ENCODE assay signal across 22 cellular contexts in genomic region chr16:73113326-73113720, GRCh38.
DNase-seq lines count a peak whose midpoint lies in the region; ATAC-seq and TF ChIP-seq lines count a peak whose summit lies in the region.
"Had no signal": no experiment of that assay in that cellular context is flagged by ENCODE, and none has a peak within 500 bp of the region (broad histone marks: within the 10 kb centered on the region; RNA-seq: fewer than 3 reads in every experiment).

No MANE protein-coding gene starts in this region.

- DNase-seq in CD1c-positive myeloid dendritic cell (ENCODE audit: extremely low spot score) (peak; percentile 84), IMR-90 (peak; percentile 25), fibroblast of peridontal ligament (ENCODE audit: extremely low read depth) (peak; percentile 39), osteoblast (ENCODE audit: insufficient read length, low spot score, missing footprints) (no peak), NCI-H2081 treated with DMSO at 0.1 percent for 48 hours (lab: John Stamatoyannopoulos, UW) (no peak), NCI-H2081 (lab: John Stamatoyannopoulos, UW) (no peak), NCI-H510A treated with DMSO at 0.1 percent for 48 hours (lab: John Stamatoyannopoulos, UW) (no peak)
- no peak for DNase-seq in stimulated activated naive CD8-positive, alpha-beta T cell treated with anti-CD3 and anti-CD28 coated beads, Interleukin-15, amount 100 ng/mL, for 72 hours
- DNase-seq: activated CD4-positive, alpha-beta T cell treated with anti-CD3 and anti-CD28 coated beads for 36 hours; activated naive CD4-positive, alpha-beta T cell; C1 segment of cervical spinal cord; dermis blood vessel endothelial cell; DMS79; NCI-H2029; NCI-H510A; SJCRH30; stimulated activated CD4-positive, alpha-beta T cell treated with anti-CD3 and anti-CD28 coated beads, Interleukin-1b, Interleukin-23, amount 100 ng/mL, for 48 hours; T1000; testis had no signal

- H3K36me3 ChIP-seq in IMR-90 (ENCODE audit: control insufficient read depth, insufficient read depth, low read length) = no peaks in the 10 kb centered on the region
- H3K36me3 ChIP-seq in osteoblast (ENCODE audit: insufficient read depth, low read length) = no peaks in the 10 kb centered on the region
- H3K36me3 ChIP-seq: ascending aorta, SJCRH30 had no signal

- no peaks in the 10 kb centered on the region for H4K20me1 ChIP-seq in IMR-90 (ENCODE audit: insufficient read depth, low read length)
- no peaks in the 10 kb centered on the region for H4K20me1 ChIP-seq in osteoblast (ENCODE audit: insufficient read depth, low read length)

- CTCF ChIA-PET in IMR-90 (lab: Yijun Ruan, JAX) = no interaction called here

- H3K9ac ChIP-seq in IMR-90 (ENCODE audit: low read depth, low read length) = no peak overlapping the region

- H2AFZ ChIP-seq in IMR-90 (replicated peaks; ENCODE audit: low read length, poor library complexity) (no peak overlapping the region), osteoblast (ENCODE audit: low read length) (peak overlapping the region; percentile 67)

- H3K4me1 Mint-ChIP-seq in stimulated activated naive CD8-positive, alpha-beta T cell treated with anti-CD3 and anti-CD28 coated beads, Interleukin-15, amount 100 ng/mL, for 72 hours = no peaks in the 10 kb centered on the region
- H3K4me1 Mint-ChIP-seq: activated CD4-positive, alpha-beta T cell treated with anti-CD3 and anti-CD28 coated beads for 36 hours; IgD-negative memory B cell had no signal

- TF ChIP-seq CTCF in IMR-90 (conservative IDR thresholded peaks at IDR 0.05; ENCODE audit: low read depth, low read length) (no peak), osteoblast (IDR thresholded peaks at IDR 0.05; ENCODE audit: extremely low read depth, low read depth, low read length) (no peak)

- no peak overlapping the region for H2BK5ac ChIP-seq in IMR-90 (ENCODE audit: low read depth, low read length, poor library complexity, severe bottlenecking)

- WGBS in IMR-90 (ENCODE audit: extremely low coverage in 2 of 2, insufficient read length in 1 of 2), 2 experiments = no CpG with 5 or more reads among the region's 6 CpGs

- H2BK120ac ChIP-seq in IMR-90 (ENCODE audit: low read depth, low read length) = no peak overlapping the region

- intact Hi-C loops in IMR-90 (cut with micrococcal nuclease) = no loop called here

- H3K79me2 ChIP-seq in osteoblast (ENCODE audit: insufficient read depth, low read length) = no peaks in the 10 kb centered on the region

- no TSS peak for BruUV-seq in IMR-90 (replicated peaks; lab: Mats Ljungman, UMichigan)

- dilution Hi-C loops in IMR-90 (cut with HindIII; ENCODE audit: low sequenced_read_pairs, unreplicated experiment) = no loop called here

- no peak overlapping the region for H4K5ac ChIP-seq in IMR-90 (ENCODE audit: low read depth, low read length)

- H2AK9ac ChIP-seq in IMR-90 (replicated peaks; ENCODE audit: low read depth, low read length, poor library complexity) = no peak overlapping the region

- no peak for TF ChIP-seq POLR2A in IMR-90 (IDR thresholded peaks at IDR 0.05; ENCODE audit: low read depth, low read length)

- H3K27me3 Mint-ChIP-seq in stimulated activated naive CD8-positive, alpha-beta T cell treated with anti-CD3 and anti-CD28 coated beads, Interleukin-15, amount 100 ng/mL, for 72 hours = no peaks in the 10 kb centered on the region
- H3K27me3 Mint-ChIP-seq: activated CD4-positive, alpha-beta T cell treated with anti-CD3 and anti-CD28 coated beads for 36 hours; IgD-negative memory B cell had no signal

- no peak overlapping the region for H2AK5ac ChIP-seq in IMR-90 (ENCODE audit: low read depth, low read length)

- H3K4me3 Mint-ChIP-seq in stimulated activated naive CD8-positive, alpha-beta T cell treated with anti-CD3 and anti-CD28 coated beads, Interleukin-15, amount 100 ng/mL, for 72 hours = no peak overlapping the region
- H3K4me3 Mint-ChIP-seq: activated CD4-positive, alpha-beta T cell treated with anti-CD3 and anti-CD28 coated beads for 36 hours; IgD-negative memory B cell; nephron progenitor cell had no signal

- POLR2A ChIA-PET in IMR-90 (lab: Charles Lee; ENCODE audit: unreplicated experiment) = no interaction called here

- no peak overlapping the region for H4K8ac ChIP-seq in IMR-90 (ENCODE audit: low read depth in 2 of 2, low read length in 2 of 2)

- H3K4me2 ChIP-seq in IMR-90 (ENCODE audit: low read depth, low read length) (no peak overlapping the region), osteoblast (ENCODE audit: insufficient read depth, low read length) (no peak overlapping the region)

- H3K27ac Mint-ChIP-seq in stimulated activated naive CD8-positive, alpha-beta T cell treated with anti-CD3 and anti-CD28 coated beads, Interleukin-15, amount 100 ng/mL, for 72 hours = no peak overlapping the region
- H3K27ac Mint-ChIP-seq: activated CD4-positive, alpha-beta T cell treated with anti-CD3 and anti-CD28 coated beads for 36 hours; IgD-negative memory B cell had no signal

- no peak for TF ChIP-seq RAD21 in IMR-90 (IDR thresholded peaks at IDR 0.05; ENCODE audit: low read length)

- H2BK20ac ChIP-seq in IMR-90 (ENCODE audit: low read depth, low read length) = no peak overlapping the region

- H3K27me3 ChIP-seq in IMR-90 (ENCODE audit: control insufficient read depth, insufficient read depth, low read length) (peaks cover 2% of the 10 kb centered on the region; the same call in 1 of the 2 replicates), osteoblast (ENCODE audit: insufficient read depth, low read length) (no peaks in the 10 kb centered on the region)
- H3K27me3 ChIP-seq: ascending aorta, SJCRH30, testis had no signal

- no peak overlapping the region for H3K23ac ChIP-seq in IMR-90 (ENCODE audit: low read depth, low read length)

- H4K91ac ChIP-seq in IMR-90 (ENCODE audit: insufficient read depth, low read depth, low read length) = no peak overlapping the region

- no peak overlapping the region for H3K56ac ChIP-seq in IMR-90 (ENCODE audit: extremely low read depth, insufficient read depth, low read length)

- H3K27ac ChIP-seq in IMR-90 (ENCODE audit: insufficient read depth, low read length) = no peak overlapping the region
- H3K27ac ChIP-seq in osteoblast (ENCODE audit: low read depth, low read length) = peak overlapping the region; percentile 4
- H3K27ac ChIP-seq: SJCRH30, testis had no signal

- no peaks in the 10 kb centered on the region for H3K79me1 ChIP-seq in IMR-90 (ENCODE audit: low read depth in 1 of 2, low read length in 2 of 2)

- no peak overlapping the region for H3K4ac ChIP-seq in IMR-90 (ENCODE audit: low read depth, low read length)

- H3K4me3 ChIP-seq in IMR-90 (ENCODE audit: insufficient read depth, low read depth, low read length) (no peak overlapping the region), osteoblast (ENCODE audit: insufficient read depth, low read length) (no peak overlapping the region)
- H3K4me3 ChIP-seq: ascending aorta, SJCRH30, testis had no signal

- H3K9me3 Mint-ChIP-seq in stimulated activated naive CD8-positive, alpha-beta T cell treated with anti-CD3 and anti-CD28 coated beads, Interleukin-15, amount 100 ng/mL, for 72 hours = peaks cover 0 to 6% of the 10 kb centered on the region in 2 donors

- no peak overlapping the region for H3K18ac ChIP-seq in IMR-90 (ENCODE audit: low read depth, low read length)

- ATAC-seq in IMR-90 (ENCODE audit: low read depth) = no peak
- no peak for ATAC-seq in stimulated activated naive CD8-positive, alpha-beta T cell treated with anti-CD3 and anti-CD28 coated beads, Interleukin-15, amount 100 ng/mL, for 72 hours
- ATAC-seq: activated CD4-positive, alpha-beta T cell treated with anti-CD3 and anti-CD28 coated beads for 36 hours had no signal

- H3K14ac ChIP-seq in IMR-90 (replicated peaks; ENCODE audit: low read depth, low read length) = no peak overlapping the region

- in situ Hi-C loops in IMR-90 (cut with MboI; ENCODE audit: low sequenced_read_pairs) = no loop called here

- peaks cover 4% of the 10 kb centered on the region for H3K9me3 ChIP-seq in IMR-90 (ENCODE audit: control insufficient read depth, insufficient read depth, low read length)
- H3K9me3 ChIP-seq in osteoblast (ENCODE audit: low read depth, low read length) = no peaks in the 10 kb centered on the region
- H3K9me3 ChIP-seq: ascending aorta, SJCRH30, testis had no signal

- no peak overlapping the region for H2BK15ac ChIP-seq in IMR-90 (ENCODE audit: low read depth, low read length)

- H3K4me1 ChIP-seq in IMR-90 (ENCODE audit: control insufficient read depth, insufficient read depth, low read length) (no peaks in the 10 kb centered on the region), osteoblast (ENCODE audit: insufficient read depth, low read length) (peaks cover 6% of the 10 kb centered on the region)
- H3K4me1 ChIP-seq: ascending aorta, SJCRH30, testis had no signal

- H3K9me1 ChIP-seq in IMR-90 (ENCODE audit: insufficient read depth, low read length) = no peaks in the 10 kb centered on the region

TF ChIP-seq in IMR-90, 13 proteins besides CTCF, POLR2A, EP300 and RAD21:
- TF ChIP-seq CEBPB (IDR thresholded peaks at IDR 0.05; ENCODE audit: low read depth, low read length) = 0 out of 2 replicates have a peak, but pooled peaks have one; percentile 39
- TF ChIP-seq MXI1 (IDR thresholded peaks at IDR 0.05; ENCODE audit: borderline replicate concordance, low read depth, low read length) = no peak

Comparison
In these comparisons a context has a peak if more than half of its experiments do, and no peak if none do; other contexts are left out.
1. DNase-seq: peak in CD1c-positive myeloid dendritic cell (single experiment), IMR-90 (single experiment) and fibroblast of peridontal ligament (single experiment); none in osteoblast (single experiment), NCI-H2081 treated with DMSO at 0.1 percent for 48 hours (single experiment), stimulated activated naive CD8-positive, alpha-beta T cell treated with anti-CD3 and anti-CD28 coated beads, Interleukin-15, amount 100 ng/mL, for 72 hours (0 of 2), NCI-H2081 (0 of 2) and NCI-H510A treated with DMSO at 0.1 percent for 48 hours (single experiment).